In genomic region chr5:6387970-6388369, GRCh38 we compare ENCODE assay signal across 26 cellular contexts.
"Had no signal": no experiment of that assay in that cellular context is flagged by ENCODE, and none has a peak within 500 bp of the region (broad histone marks: within the 10 kb centered on the region; RNA-seq: fewer than 3 reads in every experiment).

No MANE protein-coding gene starts in this region.

- H3K27me3 ChIP-seq: colonic mucosa, foreskin keratinocyte, gastrocnemius medialis had no signal

- FAIRE-seq: colon, endometrium, endothelial cell of umbilical vein, frontal cortex had no signal

- H3K9me3 ChIP-seq: colonic mucosa, esophagus muscularis mucosa, esophagus squamous epithelium, gastrocnemius medialis, gastroesophageal sphincter had no signal

- H3K36me3 ChIP-seq: colonic mucosa, esophagus muscularis mucosa, esophagus squamous epithelium, gastrocnemius medialis, gastroesophageal sphincter had no signal

- H3K27ac Mint-ChIP-seq: dendritic cell treated with granulocyte-macrophage colony-stimulating factor and Interleukin-4, amounts not matched to agents 40 ng/mL and 50 ng/mL, for 4 days; effector memory CD8-positive, alpha-beta T cell; endodermal cell had no signal

- H3K4me1 ChIP-seq: colonic mucosa, esophagus muscularis mucosa, esophagus squamous epithelium, foreskin keratinocyte, gastrocnemius medialis, gastroesophageal sphincter had no signal

- H3K9me3 Mint-ChIP-seq: dendritic cell treated with granulocyte-macrophage colony-stimulating factor and Interleukin-4, amounts not matched to agents 40 ng/mL and 50 ng/mL, for 4 days; effector memory CD8-positive, alpha-beta T cell; endodermal cell had no signal

- H3K27ac ChIP-seq: colonic mucosa, coronary artery, dorsolateral prefrontal cortex, epithelial cell of prostate, esophagus muscularis mucosa, esophagus squamous epithelium, foreskin keratinocyte, gastrocnemius medialis, gastroesophageal sphincter had no signal

- DNase-seq: colonic mucosa; cortex of kidney; dermis blood vessel endothelial cell; dorsolateral prefrontal cortex; effector CD4-positive, alpha-beta T cell; effector CD8-positive, alpha-beta T cell; effector memory CD4-positive, alpha-beta T cell; effector memory CD8-positive, alpha-beta T cell; erythroblast; esophagus squamous epithelium; foreskin fibroblast; foreskin keratinocyte; foreskin melanocyte; gastrocnemius medialis; glutamatergic neuron had no signal

- H3K4me3 ChIP-seq: colonic mucosa, coronary artery, dorsolateral prefrontal cortex, esophagus muscularis mucosa, esophagus squamous epithelium, gastrocnemius medialis, gastroesophageal sphincter had no signal

- H3K4me3 Mint-ChIP-seq: dendritic cell treated with granulocyte-macrophage colony-stimulating factor and Interleukin-4, amounts not matched to agents 40 ng/mL and 50 ng/mL, for 4 days; effector memory CD8-positive, alpha-beta T cell; endodermal cell had no signal

- ATAC-seq: effector memory CD8-positive, alpha-beta T cell; esophagus mucosa; foreskin keratinocyte; gastrocnemius medialis; gastroesophageal sphincter had no signal
